1 cellular context compared by ENCODE assay signal in the genomic region with DNA sequence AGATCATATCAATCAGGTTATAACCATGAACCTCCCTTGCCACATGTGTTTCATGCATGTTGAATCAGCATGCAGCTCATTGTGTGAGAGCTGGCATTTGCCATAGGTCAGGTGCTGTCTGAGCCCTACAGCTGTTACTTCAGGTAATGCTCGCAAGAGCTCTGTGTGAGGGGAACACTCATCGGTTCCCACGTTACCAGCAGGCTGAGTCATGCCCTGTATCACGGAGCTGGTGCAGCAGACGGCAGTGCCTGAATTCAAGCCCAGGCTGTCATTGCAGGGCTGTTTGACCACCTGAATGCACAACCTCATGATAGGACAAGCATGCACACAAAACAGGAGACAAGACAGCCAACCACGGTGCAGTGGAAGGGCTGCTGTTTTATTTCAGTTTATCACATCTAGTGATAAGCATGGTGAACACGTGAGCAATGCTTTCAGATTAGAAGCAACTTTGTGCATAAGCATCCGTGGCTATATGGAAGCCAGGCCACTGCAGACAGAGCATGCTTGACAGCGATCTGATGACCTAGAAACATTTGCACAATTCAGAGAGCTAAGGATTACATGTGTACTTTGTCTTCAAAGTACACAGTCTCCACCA.
TF ChIP-seq lines count a peak whose summit lies in the region.

No MANE protein-coding gene starts in this region.

TF ChIP-seq in SK-N-SH, 30 proteins besides CTCF, POLR2A, EP300 and RAD21 (continued from another document):
- TF ChIP-seq, protein P1, sequence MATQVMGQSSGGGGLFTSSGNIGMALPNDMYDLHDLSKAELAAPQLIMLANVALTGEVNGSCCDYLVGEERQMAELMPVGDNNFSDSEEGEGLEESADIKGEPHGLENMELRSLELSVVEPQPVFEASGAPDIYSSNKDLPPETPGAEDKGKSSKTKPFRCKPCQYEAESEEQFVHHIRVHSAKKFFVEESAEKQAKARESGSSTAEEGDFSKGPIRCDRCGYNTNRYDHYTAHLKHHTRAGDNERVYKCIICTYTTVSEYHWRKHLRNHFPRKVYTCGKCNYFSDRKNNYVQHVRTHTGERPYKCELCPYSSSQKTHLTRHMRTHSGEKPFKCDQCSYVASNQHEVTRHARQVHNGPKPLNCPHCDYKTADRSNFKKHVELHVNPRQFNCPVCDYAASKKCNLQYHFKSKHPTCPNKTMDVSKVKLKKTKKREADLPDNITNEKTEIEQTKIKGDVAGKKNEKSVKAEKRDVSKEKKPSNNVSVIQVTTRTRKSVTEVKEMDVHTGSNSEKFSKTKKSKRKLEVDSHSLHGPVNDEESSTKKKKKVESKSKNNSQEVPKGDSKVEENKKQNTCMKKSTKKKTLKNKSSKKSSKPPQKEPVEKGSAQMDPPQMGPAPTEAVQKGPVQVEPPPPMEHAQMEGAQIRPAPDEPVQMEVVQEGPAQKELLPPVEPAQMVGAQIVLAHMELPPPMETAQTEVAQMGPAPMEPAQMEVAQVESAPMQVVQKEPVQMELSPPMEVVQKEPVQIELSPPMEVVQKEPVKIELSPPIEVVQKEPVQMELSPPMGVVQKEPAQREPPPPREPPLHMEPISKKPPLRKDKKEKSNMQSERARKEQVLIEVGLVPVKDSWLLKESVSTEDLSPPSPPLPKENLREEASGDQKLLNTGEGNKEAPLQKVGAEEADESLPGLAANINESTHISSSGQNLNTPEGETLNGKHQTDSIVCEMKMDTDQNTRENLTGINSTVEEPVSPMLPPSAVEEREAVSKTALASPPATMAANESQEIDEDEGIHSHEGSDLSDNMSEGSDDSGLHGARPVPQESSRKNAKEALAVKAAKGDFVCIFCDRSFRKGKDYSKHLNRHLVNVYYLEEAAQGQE (IDR thresholded peaks at IDR 0.05; ENCODE audit: low read depth, low read length): no peak
- TF ChIP-seq, protein P2, sequence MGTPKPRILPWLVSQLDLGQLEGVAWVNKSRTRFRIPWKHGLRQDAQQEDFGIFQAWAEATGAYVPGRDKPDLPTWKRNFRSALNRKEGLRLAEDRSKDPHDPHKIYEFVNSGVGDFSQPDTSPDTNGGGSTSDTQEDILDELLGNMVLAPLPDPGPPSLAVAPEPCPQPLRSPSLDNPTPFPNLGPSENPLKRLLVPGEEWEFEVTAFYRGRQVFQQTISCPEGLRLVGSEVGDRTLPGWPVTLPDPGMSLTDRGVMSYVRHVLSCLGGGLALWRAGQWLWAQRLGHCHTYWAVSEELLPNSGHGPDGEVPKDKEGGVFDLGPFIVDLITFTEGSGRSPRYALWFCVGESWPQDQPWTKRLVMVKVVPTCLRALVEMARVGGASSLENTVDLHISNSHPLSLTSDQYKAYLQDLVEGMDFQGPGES (IDR thresholded peaks at IDR 0.05; ENCODE audit: low read depth, low read length): no peak
- TF ChIP-seq, protein P3, sequence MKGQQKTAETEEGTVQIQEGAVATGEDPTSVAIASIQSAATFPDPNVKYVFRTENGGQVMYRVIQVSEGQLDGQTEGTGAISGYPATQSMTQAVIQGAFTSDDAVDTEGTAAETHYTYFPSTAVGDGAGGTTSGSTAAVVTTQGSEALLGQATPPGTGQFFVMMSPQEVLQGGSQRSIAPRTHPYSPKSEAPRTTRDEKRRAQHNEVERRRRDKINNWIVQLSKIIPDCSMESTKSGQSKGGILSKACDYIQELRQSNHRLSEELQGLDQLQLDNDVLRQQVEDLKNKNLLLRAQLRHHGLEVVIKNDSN (IDR thresholded peaks at IDR 0.05; ENCODE audit: borderline replicate concordance, low read depth): no peak; the same call in 1 of the 2 replicates
- TF ChIP-seq MXI1 (IDR thresholded peaks at IDR 0.05; ENCODE audit: low read depth, low read length): peak; percentile 82
- no peak for TF ChIP-seq TCF12 (IDR thresholded peaks at IDR 0.05)
- no peak for TF ChIP-seq GABPA (IDR thresholded peaks at IDR 0.05; ENCODE audit: low read depth)
- peak; percentile 93 for TF ChIP-seq RCOR1 (IDR thresholded peaks at IDR 0.05; ENCODE audit: low read length)
- no peak for TF ChIP-seq JUND (IDR thresholded peaks at IDR 0.05)
- no peak for TF ChIP-seq ELF1 (IDR thresholded peaks at IDR 0.05)
- TF ChIP-seq FOXJ3 (CRISPR knock-in tag; IDR thresholded peaks at IDR 0.05): peak; percentile 38; the same call in 1 of the 2 replicates
- no peak for TF ChIP-seq RFX5 (IDR thresholded peaks at IDR 0.05; ENCODE audit: low read length)
- no peak for TF ChIP-seq NRF1 (IDR thresholded peaks at IDR 0.05; ENCODE audit: low read depth, low read length)
- TF ChIP-seq TAF1 (IDR thresholded peaks at IDR 0.05; ENCODE audit: borderline replicate concordance, low read depth, low read length): no peak
- TF ChIP-seq TEAD4 (IDR thresholded peaks at IDR 0.05; ENCODE audit: borderline replicate concordance, insufficient read depth): no peak
- TF ChIP-seq, protein P4, sequence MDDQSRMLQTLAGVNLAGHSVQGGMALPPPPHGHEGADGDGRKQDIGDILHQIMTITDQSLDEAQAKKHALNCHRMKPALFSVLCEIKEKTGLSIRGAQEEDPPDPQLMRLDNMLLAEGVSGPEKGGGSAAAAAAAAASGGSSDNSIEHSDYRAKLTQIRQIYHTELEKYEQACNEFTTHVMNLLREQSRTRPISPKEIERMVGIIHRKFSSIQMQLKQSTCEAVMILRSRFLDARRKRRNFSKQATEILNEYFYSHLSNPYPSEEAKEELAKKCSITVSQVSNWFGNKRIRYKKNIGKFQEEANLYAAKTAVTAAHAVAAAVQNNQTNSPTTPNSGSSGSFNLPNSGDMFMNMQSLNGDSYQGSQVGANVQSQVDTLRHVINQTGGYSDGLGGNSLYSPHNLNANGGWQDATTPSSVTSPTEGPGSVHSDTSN (IDR thresholded peaks at IDR 0.05): no peak
